ENCODE assay signal across 2 cellular contexts in genomic region chr7:47521816-47522561, GRCh38.
TF ChIP-seq lines count a peak whose summit lies in the region.

No MANE protein-coding gene starts in this region.

TF ChIP-seq in HEK293, 187 proteins besides CTCF, POLR2A, EP300 and RAD21:
- TF ChIP-seq EGR2 (tag by site-specific recombination; IDR thresholded peaks at IDR 0.05; ENCODE audit: low read depth) (0 out of 2 replicates have a peak, but pooled peaks have one; percentile 21), KLF16 (tag by site-specific recombination; IDR thresholded peaks at IDR 0.05) (no peak)
TF ChIP-seq in HEK293: peak in this region for 1.

TF ChIP-seq in H1, 55 proteins besides CTCF, POLR2A, EP300 and RAD21:
- TF ChIP-seq NRF1 (IDR thresholded peaks at IDR 0.05; ENCODE audit: low read depth, low read length) = no peak
- TF ChIP-seq, protein P1, sequence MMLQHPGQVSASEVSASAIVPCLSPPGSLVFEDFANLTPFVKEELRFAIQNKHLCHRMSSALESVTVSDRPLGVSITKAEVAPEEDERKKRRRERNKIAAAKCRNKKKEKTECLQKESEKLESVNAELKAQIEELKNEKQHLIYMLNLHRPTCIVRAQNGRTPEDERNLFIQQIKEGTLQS (IDR thresholded peaks at IDR 0.05; ENCODE audit: insufficient read depth, low read depth, low read length) = no peak
- no peak for TF ChIP-seq CBX5 (IDR thresholded peaks at IDR 0.05; ENCODE audit: low read depth, low read length)
- TF ChIP-seq SP2 (IDR thresholded peaks at IDR 0.05; ENCODE audit: low read length) = no peak
- TF ChIP-seq CBX8 (IDR thresholded peaks at IDR 0.05; ENCODE audit: borderline replicate concordance, low read depth, low read length) = no peak
- no peak for TF ChIP-seq TAF1 (IDR thresholded peaks at IDR 0.05; ENCODE audit: low read depth, low read length)
- TF ChIP-seq CHD1 (IDR thresholded peaks at IDR 0.05; ENCODE audit: low read depth, low read length) = no peak
- TF ChIP-seq SRF (IDR thresholded peaks at IDR 0.05; ENCODE audit: low read depth, low read length) = no peak
- no peak for TF ChIP-seq GTF2F1 (IDR thresholded peaks at IDR 0.05; ENCODE audit: borderline replicate concordance, low read depth, low read length)
- TF ChIP-seq ZNF274 (IDR thresholded peaks at IDR 0.05; ENCODE audit: borderline replicate concordance, extremely low read depth, low read length) = no peak
- TF ChIP-seq POLR2AphosphoS5 (IDR thresholded peaks at IDR 0.05; ENCODE audit: low read depth, low read length) = no peak
- TF ChIP-seq JUND (IDR thresholded peaks at IDR 0.05; ENCODE audit: low read length) = no peak
- no peak for TF ChIP-seq SIRT6 (IDR thresholded peaks at IDR 0.05; ENCODE audit: low read length)
- no peak for TF ChIP-seq JUN (IDR thresholded peaks at IDR 0.05; ENCODE audit: low read depth, low read length)
